In the genomic region with DNA sequence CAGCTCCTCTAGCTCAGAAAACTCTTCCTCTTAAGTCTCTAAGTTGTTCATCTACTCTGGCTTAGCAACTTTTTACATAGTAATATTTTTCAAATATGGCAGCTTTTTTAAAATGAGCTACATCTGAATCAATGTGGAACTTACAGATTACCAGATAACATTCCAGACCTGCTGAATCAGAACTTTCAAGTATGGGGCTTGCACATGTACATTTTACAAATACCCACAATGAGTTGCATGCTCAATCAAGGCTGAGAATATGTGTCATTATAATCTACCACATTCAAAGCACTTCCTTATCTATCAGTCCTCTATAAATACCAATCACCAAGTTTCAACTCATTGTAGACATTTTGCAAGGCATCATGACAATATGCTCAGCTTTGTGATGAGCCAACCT, we compare ENCODE assay signal across 31 cellular contexts.
"Had no signal": no experiment of that assay in that cellular context is flagged by ENCODE, and none has a peak within 500 bp of the region (broad histone marks: within the 10 kb centered on the region; RNA-seq: fewer than 3 reads in every experiment).

No MANE protein-coding gene starts in this region.

- H3K9me3 ChIP-seq: neutrophil, pancreas, vagina had no signal

- H3K27me3 ChIP-seq: gastroesophageal sphincter, heart left ventricle, hepatocyte, neutrophil, pancreas, right lobe of liver, suprapubic skin, transverse colon, vagina had no signal

- H3K4me2 ChIP-seq: hepatocyte, smooth muscle cell had no signal

- H3K4me1 Mint-ChIP-seq: memory B cell; mesothelial cell of epicardium; naive B cell; neural crest cell; stimulated activated naive CD8-positive, alpha-beta T cell treated with anti-CD3 and anti-CD28 coated beads, Interleukin-15, amount 100 ng/mL, for 72 hours had no signal

- ATAC-seq: esophagus mucosa; gastroesophageal sphincter; heart left ventricle; left ventricle myocardium superior; lower lobe of right lung; mucosa of descending colon; natural killer cell treated with Interleukin-12 subunit alpha and Interleukin-12 subunit beta and Interleukin-15 and Interleukin-18, amount 100 ng/mL, for 72 hours; pancreas; right lobe of liver; stimulated activated naive CD8-positive, alpha-beta T cell treated with anti-CD3 and anti-CD28 coated beads, Interleukin-15, amount 100 ng/mL, for 72 hours had no signal

- DNase-seq: dermis blood vessel endothelial cell; effector memory CD4-positive, alpha-beta T cell; foreskin fibroblast; heart left ventricle; islet precursor cell; kidney glomerular epithelial cell; left ventricle myocardium superior; lower lobe of right lung; mucosa of descending colon; naive B cell; pancreas; right lobe of liver; stimulated activated CD4-positive, alpha-beta T cell treated with anti-CD3 and anti-CD28 coated beads, Interleukin-12 subunit alpha, Interleukin-12 subunit beta, amount 100 ng/mL, for 4 hours; stimulated activated CD4-positive, alpha-beta T cell treated with anti-CD3 and anti-CD28 coated beads, Interleukin-1b, Interleukin-23, amount 100 ng/mL, for 48 hours; stimulated activated CD4-positive, alpha-beta T cell treated with anti-CD3 and anti-CD28 coated beads, Interleukin-4, amount 100 ng/mL, for 1 hour; stimulated activated CD8-positive, alpha-beta memory T cell treated with anti-CD3 and anti-CD28 coated beads, Interleukin-4, amount 100 ng/mL, for 48 hours; stimulated activated naive CD4-positive, alpha-beta T cell; stimulated activated naive CD8-positive, alpha-beta T cell treated with anti-CD3 and anti-CD28 coated beads, Interleukin-15, amount 100 ng/mL, for 72 hours; transverse colon had no signal

- H3K27me3 Mint-ChIP-seq: memory B cell; naive B cell; natural killer cell treated with Interleukin-12 subunit alpha and Interleukin-12 subunit beta and Interleukin-15 and Interleukin-18, amount 100 ng/mL, for 72 hours; stimulated activated naive CD8-positive, alpha-beta T cell treated with anti-CD3 and anti-CD28 coated beads, Interleukin-15, amount 100 ng/mL, for 72 hours had no signal

- H3K36me3 ChIP-seq: gastroesophageal sphincter, heart left ventricle, lower lobe of right lung, neutrophil, pancreas, right lobe of liver, suprapubic skin, transverse colon, vagina had no signal

- H3K4me3 Mint-ChIP-seq: memory B cell; mesothelial cell of epicardium; naive B cell; natural killer cell treated with Interleukin-12 subunit alpha and Interleukin-12 subunit beta and Interleukin-15 and Interleukin-18, amount 100 ng/mL, for 72 hours; neural crest cell; stimulated activated naive CD8-positive, alpha-beta T cell treated with anti-CD3 and anti-CD28 coated beads, Interleukin-15, amount 100 ng/mL, for 72 hours had no signal

- H3K27ac Mint-ChIP-seq: memory B cell; mesothelial cell of epicardium; naive B cell; natural killer cell treated with Interleukin-12 subunit alpha and Interleukin-12 subunit beta and Interleukin-15 and Interleukin-18, amount 100 ng/mL, for 72 hours; stimulated activated naive CD8-positive, alpha-beta T cell treated with anti-CD3 and anti-CD28 coated beads, Interleukin-15, amount 100 ng/mL, for 72 hours had no signal

- H3K4me1 ChIP-seq: lower lobe of right lung, pancreas, right lobe of liver, suprapubic skin, transverse colon, vagina had no signal

- H3K4me3 ChIP-seq: coronary artery, gastroesophageal sphincter, heart left ventricle, hepatocyte, lower lobe of right lung, mucosa of descending colon, pancreas, right lobe of liver, smooth muscle cell, suprapubic skin, transverse colon, vagina had no signal

- H3K36me3 Mint-ChIP-seq: mesothelial cell of epicardium had no signal

- H2AFZ ChIP-seq: hepatocyte had no signal

- H3K27ac ChIP-seq: coronary artery, gastroesophageal sphincter, heart left ventricle, hepatocyte, lower lobe of right lung, neutrophil, pancreas, right lobe of liver, suprapubic skin, transverse colon, vagina had no signal

- H3K79me2 ChIP-seq: hepatocyte had no signal
